ENCODE assay signal across 21 cellular contexts in the genomic region with DNA sequence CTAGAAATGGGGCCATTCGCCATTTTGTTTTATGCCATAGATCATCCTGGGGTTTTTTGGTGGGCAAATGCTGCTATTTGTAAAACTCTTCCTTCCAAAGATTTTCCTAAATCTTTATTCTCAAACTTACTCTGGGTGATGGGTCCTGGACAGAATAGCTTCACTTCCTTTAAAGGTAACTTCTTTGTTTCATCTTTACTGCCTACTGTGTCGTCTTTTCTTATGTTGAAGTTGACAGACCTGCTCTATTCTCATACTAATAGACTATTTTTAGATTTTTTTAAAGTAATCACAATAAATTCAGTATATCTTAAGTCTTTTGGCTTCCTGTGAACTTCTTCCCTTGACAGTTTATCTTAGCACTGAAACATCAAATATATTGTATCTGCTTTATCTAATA.
"Had no signal": no experiment of that assay in that cellular context is flagged by ENCODE, and none has a peak within 500 bp of the region (broad histone marks: within the 10 kb centered on the region; RNA-seq: fewer than 3 reads in every experiment).

No MANE protein-coding gene starts in this region.

- DNase-seq: activated CD8-positive, alpha-beta memory T cell treated with anti-CD3 and anti-CD28 coated beads for 24 hours; activated CD8-positive, alpha-beta memory T cell treated with anti-CD3 and anti-CD28 coated beads, Interleukin-2, amount 50 U/mL, for 4 hours; activated T-cell treated with anti-CD3 and anti-CD28 coated beads, Interleukin-2, amount 50 U/mL, for 24 hours; heart left ventricle; mucosa of descending colon; naive B cell; posterior cingulate gyrus; stimulated activated CD4-positive, alpha-beta T cell treated with anti-CD3 and anti-CD28 coated beads, Interleukin-2, amount 100 ng/mL, for 48 hours; stimulated activated naive CD4-positive, alpha-beta T cell treated with Interleukin-2 at 50 U/mL for 16 hours; T-helper 1 cell; thyroid gland; WERI-Rb-1 had no signal

- H3K4me1 ChIP-seq: breast epithelium, heart left ventricle had no signal

- H3K36me3 Mint-ChIP-seq: activated naive CD8-positive, alpha-beta T cell; memory B cell; naive B cell had no signal

- H3K4me3 Mint-ChIP-seq: activated naive CD8-positive, alpha-beta T cell; activated T-cell treated with anti-CD3 and anti-CD28 coated beads, Interleukin-2, amount 50 U/mL, for 24 hours; activated T-helper 17 cell treated with anti-CD3 and anti-CD28 coated beads, Interleukin-2, amount 50 U/mL, for 72 hours; memory B cell; naive B cell; neural progenitor cell had no signal

- H3K9me3 ChIP-seq: breast epithelium, heart left ventricle, mucosa of descending colon, thyroid gland had no signal

- H3K4me2 ChIP-seq: neural progenitor cell, smooth muscle cell had no signal

- H3K4me3 ChIP-seq: breast epithelium, coronary artery, heart left ventricle, mucosa of descending colon, neural progenitor cell, smooth muscle cell, thyroid gland had no signal

- H3K36me3 ChIP-seq: breast epithelium, WERI-Rb-1 had no signal

- H3K9me3 Mint-ChIP-seq: activated T-cell treated with anti-CD3 and anti-CD28 coated beads, Interleukin-2, amount 50 U/mL, for 24 hours; activated T-helper 17 cell treated with anti-CD3 and anti-CD28 coated beads, Interleukin-2, amount 50 U/mL, for 72 hours; memory B cell; naive B cell; neural progenitor cell had no signal

- H3K4me1 Mint-ChIP-seq: activated T-helper 17 cell treated with anti-CD3 and anti-CD28 coated beads, Interleukin-2, amount 50 U/mL, for 72 hours; memory B cell; naive B cell had no signal

- H3K27ac Mint-ChIP-seq: activated naive CD8-positive, alpha-beta T cell; activated T-cell treated with anti-CD3 and anti-CD28 coated beads, Interleukin-2, amount 50 U/mL, for 24 hours; activated T-helper 17 cell treated with anti-CD3 and anti-CD28 coated beads, Interleukin-2, amount 50 U/mL, for 72 hours; memory B cell; naive B cell; neural progenitor cell had no signal

- H2AFZ ChIP-seq: neural progenitor cell had no signal

- H3K9ac ChIP-seq: neural progenitor cell had no signal

- H3K27ac ChIP-seq: breast epithelium, coronary artery, epithelial cell of prostate, neural progenitor cell, thyroid gland, WERI-Rb-1 had no signal

- ATAC-seq: activated T-helper 17 cell treated with anti-CD3 and anti-CD28 coated beads, Interleukin-2, amount 50 U/mL, for 72 hours; heart left ventricle; mucosa of descending colon had no signal

- H3K27me3 ChIP-seq: breast epithelium, heart left ventricle, neural progenitor cell, thyroid gland had no signal

- FAIRE-seq: TTC549 had no signal
